Comparison of ENCODE assay signal across 15 cellular contexts in genomic region chr5:96952946-96953730, GRCh38. TPM values are rescaled to one million over a fixed set of nuclear protein-coding genes. Genes with fewer than 3 reads are reported as not detected.
DNase-seq lines count a peak whose midpoint lies in the region; ATAC-seq and TF ChIP-seq lines count a peak whose summit lies in the region.
"Had no signal": no experiment of that assay in that cellular context is flagged by ENCODE, and none has a peak within 500 bp of the region (broad histone marks: within the 10 kb centered on the region; RNA-seq: fewer than 3 reads in every experiment).

No MANE protein-coding gene starts in this region.

- H3K36me3 Mint-ChIP-seq in IgD-negative memory B cell: peaks cover 14% of the 10 kb centered on the region
- H3K36me3 Mint-ChIP-seq in activated CD8-positive, alpha-beta T cell treated with anti-CD3 and anti-CD28 coated beads for 36 hours (ENCODE audit: low read depth): peaks cover 26% of the 10 kb centered on the region
- no peaks in the 10 kb centered on the region for H3K36me3 Mint-ChIP-seq in immature natural killer cell

- peak overlapping the region; percentile 14 to 70 (median 57) for H3K27ac Mint-ChIP-seq in IgD-negative memory B cell
- peak overlapping the region; percentile 65 for H3K27ac Mint-ChIP-seq in activated CD8-positive, alpha-beta T cell treated with anti-CD3 and anti-CD28 coated beads for 36 hours
- H3K27ac Mint-ChIP-seq in immature natural killer cell: peak overlapping the region; percentile 29 to 74 (median 64)

- H3K27me3 ChIP-seq in gastrocnemius medialis: no peaks in the 10 kb centered on the region
- no peaks in the 10 kb centered on the region for H3K27me3 ChIP-seq in prostate gland (replicated peaks; ENCODE audit: insufficient read depth)
- H3K27me3 ChIP-seq: SJSA1 had no signal

- TF ChIP-seq CTCF in activated CD8-positive, alpha-beta T cell treated with anti-CD3 and anti-CD28 coated beads for 36 hours (IDR thresholded peaks at IDR 0.05): no peak
- TF ChIP-seq CTCF in gastrocnemius medialis (IDR thresholded peaks at IDR 0.05 in 4 of 5, conservative IDR thresholded peaks at IDR 0.05 in 1 of 5) (no peak), prostate gland (IDR thresholded peaks at IDR 0.05) (no peak)

- 67% methylated on average over 7 of the region's 7 CpGs for WGBS in prostate gland

- H3K9me3 Mint-ChIP-seq in IgD-negative memory B cell (no peaks in the 10 kb centered on the region), immature natural killer cell (no peaks in the 10 kb centered on the region)
- H3K9me3 Mint-ChIP-seq in activated CD8-positive, alpha-beta T cell treated with anti-CD3 and anti-CD28 coated beads for 36 hours: peaks cover 13% of the 10 kb centered on the region

- peak overlapping the region in 1 of 4 donors; percentile 54 for H3K4me3 Mint-ChIP-seq in IgD-negative memory B cell
- H3K4me3 Mint-ChIP-seq in activated CD8-positive, alpha-beta T cell treated with anti-CD3 and anti-CD28 coated beads for 36 hours: no peak overlapping the region
- H3K4me3 Mint-ChIP-seq in immature natural killer cell: no peak overlapping the region

- H3K4me1 ChIP-seq in gastrocnemius medialis (peaks cover 49 to 53% of the 10 kb centered on the region in 2 donors), prostate gland (replicated peaks) (peaks cover 5% of the 10 kb centered on the region)
- H3K4me1 ChIP-seq: SJSA1 had no signal

- in situ Hi-C loops in gastrocnemius medialis (cut with MboI; ENCODE audit: low sequenced_read_pairs in 4 of 4): no loop called here

- H3K27ac ChIP-seq in gastrocnemius medialis (peak overlapping the region; percentile 78 to 90 (median 85)), prostate gland (peak overlapping the region in 1 of 2 donors; percentile 34)
- H3K27ac ChIP-seq: SJSA1 had no signal

- intact Hi-C loops in activated CD8-positive, alpha-beta T cell treated with anti-CD3 and anti-CD28 coated beads for 36 hours (cut with micrococcal nuclease): no loop called here
- intact Hi-C loops in gastrocnemius medialis (cut with DNase I; ENCODE audit: low total_unique reads) (loop anchor here (5.0 kb wide), 1 partner anchor 209 kb away; no protein-coding TSS in a partner anchor), prostate gland (cut with DNase I) (no loop called here)

- peak overlapping the region in 2 of 4 donors; percentile 5 to 13 for H3K4me3 ChIP-seq in gastrocnemius medialis
- no peak overlapping the region for H3K4me3 ChIP-seq in prostate gland
- H3K4me3 ChIP-seq: SJSA1 had no signal

- CTCF ChIA-PET in activated CD8-positive, alpha-beta T cell treated with anti-CD3 and anti-CD28 coated beads for 36 hours (lab: Charles Lee): interaction anchor here (1.1 to 1.4 kb wide), 2 partner anchors 14 to 41 kb away, joined by 3 to 4 read pairs; no protein-coding TSS in a partner anchor

- TF ChIP-seq POLR2A in gastrocnemius medialis (IDR thresholded peaks at IDR 0.05): no peak
- TF ChIP-seq POLR2A in prostate gland (IDR thresholded peaks at IDR 0.05): no peak

- POLR2A ChIA-PET in activated CD8-positive, alpha-beta T cell treated with anti-CD3 and anti-CD28 coated beads for 36 hours (lab: Charles Lee): interaction anchor here (1.2 kb wide), 1 partner anchor 21 kb away, joined by 4 read pairs; no protein-coding TSS in a partner anchor

- H3K27me3 Mint-ChIP-seq in IgD-negative memory B cell (no peaks in the 10 kb centered on the region), immature natural killer cell (ENCODE audit: low read depth in 3 of 3) (peaks cover 0 to 2% (median 0%) of the 10 kb centered on the region in 3 donors)
- H3K27me3 Mint-ChIP-seq in activated CD8-positive, alpha-beta T cell treated with anti-CD3 and anti-CD28 coated beads for 36 hours: no peaks in the 10 kb centered on the region

- H3K36me3 ChIP-seq in gastrocnemius medialis: no peaks in the 10 kb centered on the region
- H3K36me3 ChIP-seq in prostate gland: no peaks in the 10 kb centered on the region
- H3K36me3 ChIP-seq: SJSA1 had no signal

- no peak for DNase-seq in activated CD8-positive, alpha-beta T cell treated with anti-CD3 and anti-CD28 coated beads for 36 hours
- no peak for DNase-seq in immature natural killer cell
- DNase-seq in gastrocnemius medialis: no peak
- no peak for DNase-seq in DMS53 (lab: John Stamatoyannopoulos, UW)
- DNase-seq in prostate gland (ENCODE audit: low spot score): no peak
- DNase-seq in ecto neural progenitor cell (ENCODE audit: low spot score): no peak
- no peak for DNase-seq in NCI-H2029 (lab: John Stamatoyannopoulos, UW)
- DNase-seq: activated CD4-positive, CD25-positive, alpha-beta regulatory T cell; central memory CD4-positive, alpha-beta T cell; COR-L47; H7; NCI-H1105 treated with DMSO at 0.1 percent for 48 hours; stimulated activated naive CD4-positive, alpha-beta T cell had no signal

- peaks cover 48 to 60% (median 54%) of the 10 kb centered on the region in 3 donors for H3K4me1 Mint-ChIP-seq in IgD-negative memory B cell
- peaks cover 88% of the 10 kb centered on the region for H3K4me1 Mint-ChIP-seq in activated CD8-positive, alpha-beta T cell treated with anti-CD3 and anti-CD28 coated beads for 36 hours (ENCODE audit: low read depth)
- peaks cover 78 to 99% of the 10 kb centered on the region in 2 donors for H3K4me1 Mint-ChIP-seq in immature natural killer cell

- ATAC-seq in activated CD8-positive, alpha-beta T cell treated with anti-CD3 and anti-CD28 coated beads for 36 hours: no peak
- ATAC-seq in gastrocnemius medialis: peak in 1 of 2 donors; percentile 45

- H3K9me3 ChIP-seq in gastrocnemius medialis (no peaks in the 10 kb centered on the region), prostate gland (no peaks in the 10 kb centered on the region)
- H3K9me3 ChIP-seq: SJSA1 had no signal

RNA-seq across cellular contexts. Expression of gene LNPEP, which starts 17.3 kb away (rescaled TPM):
- polyA plus RNA-seq in IgD-negative memory B cell (20.1 TPM), immature natural killer cell (10 to 100 TPM; 33.2 to 80.4 (median 39.9) TPM)
- total RNA-seq in activated CD8-positive, alpha-beta T cell treated with anti-CD3 and anti-CD28 coated beads for 36 hours: 10 to 100 TPM; 51.2 to 53.7 TPM
- total RNA-seq in gastrocnemius medialis (10 to 100 TPM; 31.9 to 48.7 (median 33.1) TPM), prostate gland (10 to 100 TPM; 38.5 to 43.9 TPM)
